In the genomic region with DNA sequence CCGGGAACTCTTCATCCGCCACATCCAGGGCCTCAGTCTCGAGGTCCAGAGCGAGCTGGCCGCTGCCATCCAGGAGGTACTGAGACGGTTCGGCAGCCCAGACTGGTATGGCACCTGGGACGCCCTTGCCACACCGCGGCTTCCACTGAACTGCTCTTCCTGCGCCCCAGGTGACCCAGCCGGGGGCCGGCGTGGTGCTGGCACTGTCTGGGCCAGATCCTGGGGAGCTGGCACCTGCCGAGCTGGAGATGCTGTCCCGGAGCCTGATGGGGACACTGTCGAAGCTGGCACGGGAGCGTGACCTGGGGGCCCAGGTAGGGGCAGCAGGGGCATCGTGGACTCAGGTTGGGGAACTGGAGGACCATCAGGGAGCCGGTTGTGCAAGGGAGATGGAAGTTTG, we compare ENCODE assay signal across 10 cellular contexts. TPM values are rescaled to one million over a fixed set of nuclear protein-coding genes. Genes with fewer than 3 reads are reported as not detected.
DNase-seq lines count a peak whose midpoint lies in the region; ATAC-seq and TF ChIP-seq lines count a peak whose summit lies in the region.
"Had no signal": no experiment of that assay in that cellular context is flagged by ENCODE, and none has a peak within 500 bp of the region (broad histone marks: within the 10 kb centered on the region; RNA-seq: fewer than 3 reads in every experiment).

No MANE protein-coding gene starts in this region.

- peak overlapping the region; percentile 74 for H3K4me3 ChIP-seq in GM23338
- H3K4me3 ChIP-seq in OCI-LY1 (ENCODE audit: low read depth, low read length, poor library complexity, severe bottlenecking), result peak overlapping the region; percentile 70
- H3K4me3 ChIP-seq in neural progenitor cell, result peak overlapping the region; percentile 49
- no peak overlapping the region for H3K4me3 ChIP-seq in breast epithelium

- H3K27ac ChIP-seq in GM23338 (ENCODE audit: low read depth), result no peak overlapping the region
- peak overlapping the region; percentile 78 for H3K27ac ChIP-seq in OCI-LY1 (ENCODE audit: low read depth, low read length, poor library complexity, severe bottlenecking)
- H3K27ac ChIP-seq in neural progenitor cell, result no peak overlapping the region
- no peak overlapping the region for H3K27ac ChIP-seq in breast epithelium

- H3K9me2 ChIP-seq in GM23338 (ENCODE audit: insufficient read depth) (no peaks in the 10 kb centered on the region), OCI-LY1 (ENCODE audit: low read depth, low read length) (no peaks in the 10 kb centered on the region)

- H3K4me3 Mint-ChIP-seq in GM23338 (peak overlapping the region; percentile 73), neural progenitor cell (peak overlapping the region; percentile 64)
- peak overlapping the region; percentile 93 to 94 for H3K4me3 Mint-ChIP-seq in effector memory CD8-positive, alpha-beta T cell

- H2AFZ ChIP-seq in GM23338 (peak overlapping the region; percentile 97), OCI-LY1 (ENCODE audit: low read length) (no peak overlapping the region), neural progenitor cell (replicated peaks) (no peak overlapping the region)

- no peak overlapping the region for H3K27ac Mint-ChIP-seq in GM23338
- peak overlapping the region; percentile 28 to 99 for H3K27ac Mint-ChIP-seq in effector memory CD8-positive, alpha-beta T cell
- H3K27ac Mint-ChIP-seq in neural progenitor cell, result no peak overlapping the region

- no peaks in the 10 kb centered on the region for H3K9me3 Mint-ChIP-seq in GM23338
- no peaks in the 10 kb centered on the region for H3K9me3 Mint-ChIP-seq in effector memory CD8-positive, alpha-beta T cell
- H3K9me3 Mint-ChIP-seq in neural progenitor cell, result no peaks in the 10 kb centered on the region

- H3K4me2 ChIP-seq in GM23338, result peak overlapping the region; percentile 93
- peak overlapping the region; percentile 93 for H3K4me2 ChIP-seq in OCI-LY1 (ENCODE audit: low read length)
- peak overlapping the region; percentile 63 for H3K4me2 ChIP-seq in neural progenitor cell

- ATAC-seq in GM23338, result no peak
- ATAC-seq in effector memory CD8-positive, alpha-beta T cell (replicated peaks), result no peak

- intact Hi-C loops in breast epithelium (cut with DNase I; ENCODE audit: low total_unique reads), result no loop called here

- H3K36me3 ChIP-seq in GM23338 (ENCODE audit: insufficient read depth) (no peaks in the 10 kb centered on the region), OCI-LY1 (ENCODE audit: insufficient read depth, low read length) (peaks cover 36% of the 10 kb centered on the region; the same call in 1 of the 2 replicates), neural progenitor cell (no peaks in the 10 kb centered on the region), breast epithelium (no peaks in the 10 kb centered on the region)

- peak overlapping the region; percentile 47; the same call in 1 of the 2 replicates for H3K9ac ChIP-seq in OCI-LY1 (ENCODE audit: low read length)
- no peak overlapping the region for H3K9ac ChIP-seq in neural progenitor cell

- H3K4me1 ChIP-seq in GM23338 (ENCODE audit: insufficient read depth) (peaks cover 11% of the 10 kb centered on the region; the same call in 1 of the 2 replicates), OCI-LY1 (ENCODE audit: insufficient read depth, low read length, severe bottlenecking) (peaks cover 30% of the 10 kb centered on the region), neural progenitor cell (peaks cover 17% of the 10 kb centered on the region), breast epithelium (peaks cover 0 to 4% of the 10 kb centered on the region in 2 donors)

- TF ChIP-seq POLR2A in breast epithelium (IDR thresholded peaks at IDR 0.05), result no peak

- H4K20me1 ChIP-seq in GM23338 (replicated peaks; ENCODE audit: insufficient read depth), result no peaks in the 10 kb centered on the region
- H4K20me1 ChIP-seq in OCI-LY1 (ENCODE audit: insufficient read depth, low read length), result no peaks in the 10 kb centered on the region
- no peaks in the 10 kb centered on the region for H4K20me1 ChIP-seq in neural progenitor cell (ENCODE audit: low read depth)

- H3K27me3 ChIP-seq in GM23338 (ENCODE audit: insufficient read depth) (no peaks in the 10 kb centered on the region), OCI-LY1 (ENCODE audit: insufficient read depth, low read length) (no peaks in the 10 kb centered on the region), neural progenitor cell (peaks cover 31% of the 10 kb centered on the region), breast epithelium (no peaks in the 10 kb centered on the region)

- TF ChIP-seq CTCF in GM23338 (conservative IDR thresholded peaks at IDR 0.05; ENCODE audit: low read depth in 2 of 2) (no peak), OCI-LY1 (IDR thresholded peaks at IDR 0.05; ENCODE audit: low read length) (no peak), neural progenitor cell (IDR thresholded peaks at IDR 0.05) (no peak), breast epithelium (IDR thresholded peaks at IDR 0.05) (no peak)

- no peaks in the 10 kb centered on the region for H3K9me3 ChIP-seq in OCI-LY1 (ENCODE audit: low read length)
- no peaks in the 10 kb centered on the region for H3K9me3 ChIP-seq in neural progenitor cell (ENCODE audit: low read depth)
- H3K9me3 ChIP-seq in breast epithelium, result no peaks in the 10 kb centered on the region

- H3K4me1 Mint-ChIP-seq in GM23338, result peaks cover 12% of the 10 kb centered on the region
- peaks cover 31 to 53% of the 10 kb centered on the region in 2 donors for H3K4me1 Mint-ChIP-seq in effector memory CD8-positive, alpha-beta T cell (ENCODE audit: low read depth in 2 of 2)
- peaks cover 15% of the 10 kb centered on the region for H3K4me1 Mint-ChIP-seq in neural progenitor cell

- peaks cover 32% of the 10 kb centered on the region for H3K27me3 Mint-ChIP-seq in GM23338 (ENCODE audit: insufficient read depth, low read depth, poor library complexity)
- no peaks in the 10 kb centered on the region for H3K27me3 Mint-ChIP-seq in effector memory CD8-positive, alpha-beta T cell
- H3K27me3 Mint-ChIP-seq in neural progenitor cell (ENCODE audit: insufficient read depth, low read depth), result peaks cover 27% of the 10 kb centered on the region

- DNase-seq in GM23338 (ENCODE audit: low spot score) (no peak), neural progenitor cell (ENCODE audit: low spot score) (no peak), GDM1 (lab: John Stamatoyannopoulos, UW) (no peak), breast epithelium (ENCODE audit: low spot score in 2 of 2) (no peak)
- DNase-seq in effector memory CD8-positive, alpha-beta T cell, result no peak
- no peak for DNase-seq in activated naive CD4-positive, alpha-beta T cell treated with Interleukin-2 at 50 U/mL for 16 hours
- DNase-seq: activated CD4-positive, alpha-beta T cell treated with anti-CD3 and anti-CD28 coated beads for 4 hours; DMS153; NCI-H1048 had no signal

- 0 out of 2 replicates have a peak, but pooled peaks cover 5% of the 10 kb centered on the region for H3F3A ChIP-seq in GM23338 (replicated peaks; ENCODE audit: low read depth)
- H3F3A ChIP-seq in OCI-LY1 (ENCODE audit: insufficient read depth, low read length), result no peaks in the 10 kb centered on the region
- peaks cover 17% of the 10 kb centered on the region for H3F3A ChIP-seq in neural progenitor cell (ENCODE audit: low read depth)

- no peaks in the 10 kb centered on the region; the same call in 2 of the 3 replicates for H3K36me3 Mint-ChIP-seq in GM23338 (ENCODE audit: low read depth)
- H3K36me3 Mint-ChIP-seq in effector memory CD8-positive, alpha-beta T cell (ENCODE audit: insufficient read depth), result peaks cover 35% of the 10 kb centered on the region
- no peaks in the 10 kb centered on the region for H3K36me3 Mint-ChIP-seq in neural progenitor cell

- H3K79me2 ChIP-seq in GM23338 (replicated peaks; ENCODE audit: insufficient read depth) (no peaks in the 10 kb centered on the region), OCI-LY1 (ENCODE audit: insufficient read depth, low read length) (no peaks in the 10 kb centered on the region), neural progenitor cell (ENCODE audit: low read depth) (no peaks in the 10 kb centered on the region)

TF ChIP-seq in GM23338, 12 proteins besides CTCF, POLR2A, EP300 and RAD21:
- no peak for TF ChIP-seq CREB1 (CRISPR knock-in tag; IDR thresholded peaks at IDR 0.05; ENCODE audit: low read depth)
- no peak for TF ChIP-seq STAT1 (IDR thresholded peaks at IDR 0.05; ENCODE audit: unreplicated experiment)
- TF ChIP-seq EZH2phosphoT487 (IDR thresholded peaks at IDR 0.05; ENCODE audit: unreplicated experiment), result no peak

RNA-seq across cellular contexts. Expression of a gene that starts 1.4 kb away (rescaled TPM):
- total RNA-seq in GM23338 (2014; rRNA removed; shearing (Covaris generic)), result 12.1 and 12.3 TPM in 2 replicates
- polyA plus RNA-seq in GM23338 (2016; fragmentation: Nextera tagmentation; extraction: Ambion mirVana), result 5.9 and 6.8 TPM in 2 replicates
- total RNA-seq in neural progenitor cell (ENCODE audit: low replicate concordance) (0.62 and 9.0 TPM in 2 replicates), breast epithelium (10 to 100 TPM in 1 of 3 donors, 1 to 10 TPM in 2; 3.3 to 10.7 (median 5.9) TPM)

RNA-seq across cellular contexts. Expression of a gene that starts 17.5 kb away (rescaled TPM):
- 18.6 and 19.9 TPM in 2 replicates for total RNA-seq in GM23338 (2014; rRNA removed; shearing (Covaris generic))
- polyA plus RNA-seq in GM23338 (2016; fragmentation: Nextera tagmentation; extraction: Ambion mirVana), result 3.5 and 4.1 TPM in 2 replicates
- total RNA-seq in neural progenitor cell (ENCODE audit: low replicate concordance), result 12.7 and 16.9 TPM in 2 replicates
- 10 to 100 TPM; 16.7 to 20.6 (median 19.4) TPM for total RNA-seq in breast epithelium

RNA-seq across cellular contexts. Expression of a gene that starts 23.5 kb away (rescaled TPM):
- 202 and 212 TPM in 2 replicates for total RNA-seq in GM23338 (2014; rRNA removed; shearing (Covaris generic))
- 300 and 312 TPM in 2 replicates for polyA plus RNA-seq in GM23338 (2016; fragmentation: Nextera tagmentation; extraction: Ambion mirVana)
- total RNA-seq in neural progenitor cell (ENCODE audit: low replicate concordance) (111 and 182 TPM in 2 replicates), breast epithelium (100 to 1,000 TPM; 241 to 327 (median 262) TPM)

RNA-seq across cellular contexts. Expression of a gene that starts 24.1 kb away (rescaled TPM):
- 298 and 349 TPM in 2 replicates for total RNA-seq in GM23338 (2014; rRNA removed; shearing (Covaris generic))
- polyA plus RNA-seq in GM23338 (2016; fragmentation: Nextera tagmentation; extraction: Ambion mirVana), result 927 and 1,003 TPM in 2 replicates
- 257 and 284 TPM in 2 replicates for total RNA-seq in neural progenitor cell (ENCODE audit: low replicate concordance)
- total RNA-seq in breast epithelium, result 100 to 1,000 TPM; 206 to 266 (median 262) TPM

RNA-seq across cellular contexts. Expression of a gene that starts 36.1 kb away (rescaled TPM):
- total RNA-seq in GM23338 (2014; rRNA removed; shearing (Covaris generic)), result 50.1 and 55.1 TPM in 2 replicates
- polyA plus RNA-seq in GM23338 (2016; fragmentation: Nextera tagmentation; extraction: Ambion mirVana), result 13.7 and 15.7 TPM in 2 replicates
- total RNA-seq in neural progenitor cell (ENCODE audit: low replicate concordance), result 5.5 and 22.0 TPM in 2 replicates
- 10 to 100 TPM; 38.2 to 43.9 (median 39.5) TPM for total RNA-seq in breast epithelium

Comparison
In these comparisons a context has a peak if more than half of its experiments do, and no peak if none do; other contexts are left out.
1. H3K4me3 ChIP-seq: peak in GM23338 (single experiment), OCI-LY1 (single experiment) and neural progenitor cell (single experiment); none in breast epithelium (0 of 3).
2. H3K27ac Mint-ChIP-seq: peak in effector memory CD8-positive, alpha-beta T cell (2 of 2); none in GM23338 (single experiment) and neural progenitor cell (single experiment).
3. Peak in every context shown above with its lines, with median percentiles within 50 percentile points of each other: H3K4me2 ChIP-seq and H3K4me3 Mint-ChIP-seq.